In genomic region chr3:46893146-46893748, GRCh38 we compare ENCODE assay signal across 15 cellular contexts. TPM values are rescaled to one million over a fixed set of nuclear protein-coding genes. Genes with fewer than 3 reads are reported as not detected.
DNase-seq lines count a peak whose midpoint lies in the region; ATAC-seq and TF ChIP-seq lines count a peak whose summit lies in the region.
"Had no signal": no experiment of that assay in that cellular context is flagged by ENCODE, and none has a peak within 500 bp of the region (broad histone marks: within the 10 kb centered on the region; RNA-seq: fewer than 3 reads in every experiment).

No MANE protein-coding gene starts in this region.

- no peak overlapping the region for H2AFZ ChIP-seq in SK-N-SH (ENCODE audit: low read depth)

- H3K27me3 Mint-ChIP-seq in progenitor cell of endocrine pancreas = peaks cover 62% of the 10 kb centered on the region

- no peaks in the 10 kb centered on the region for H3K9me2 ChIP-seq in SK-N-SH

- H3K36me3 ChIP-seq in SK-N-SH (replicated peaks in 1 of 2; ENCODE audit: control insufficient read depth in 1 of 2, insufficient read depth in 2 of 2, low read length in 1 of 2) = no peaks in the 10 kb centered on the region
- no peaks in the 10 kb centered on the region for H3K36me3 ChIP-seq in mesendoderm (ENCODE audit: control insufficient read depth, insufficient read depth, low read length)
- H3K36me3 ChIP-seq in aorta (ENCODE audit: control insufficient read depth in 1 of 2, insufficient read depth in 2 of 2, low read length in 1 of 2) = no peaks in the 10 kb centered on the region
- H3K36me3 ChIP-seq: right lobe of liver, SJCRH30 had no signal

- H3K56ac ChIP-seq in mesendoderm (ENCODE audit: low read length) = peak overlapping the region; percentile 26

- peaks cover 0 to 20% of the 10 kb centered on the region in 2 experiments; a peak in 1 of 4 replicates for H3K4me1 ChIP-seq in SK-N-SH (ENCODE audit: control insufficient read depth in 1 of 2, insufficient read depth in 2 of 2, low read depth in 1 of 2, low read length in 1 of 2)
- H3K4me1 ChIP-seq in mesendoderm (ENCODE audit: control insufficient read depth, low read depth, low read length) = peaks cover 4% of the 10 kb centered on the region
- H3K4me1 ChIP-seq in aorta (ENCODE audit: control insufficient read depth in 1 of 2, insufficient read depth in 2 of 2, low read length in 2 of 2) = no peaks in the 10 kb centered on the region
- H3K4me1 ChIP-seq: foreskin keratinocyte, SJCRH30 had no signal

- H3K27ac Mint-ChIP-seq in progenitor cell of endocrine pancreas = no peak overlapping the region
- H3K27ac Mint-ChIP-seq: activated CD4-positive, alpha-beta memory T cell treated with anti-CD3 and anti-CD28 coated beads for 36 hours; activated T-helper 2 cell treated with anti-CD3 and anti-CD28 coated beads, Interferon-gamma antibody, Interleukin-2, Interleukin-4, amounts not matched to agents 10 μg/mL and 5 μg/mL and 100 μg/mL, durations not matched to agents 14 hours and 24 hours and 36 hours; effector memory CD8-positive, alpha-beta T cell had no signal

- H3K4me2 ChIP-seq in SK-N-SH = peak overlapping the region; percentile 67; the same call in 1 of the 2 replicates
- H3K4me2 ChIP-seq in mesendoderm (ENCODE audit: low read length) = peak overlapping the region; percentile 19

- H3K27ac ChIP-seq in SK-N-SH (ENCODE audit: low read depth in 2 of 2, low read length in 1 of 2) = no peak overlapping the region
- peak overlapping the region; percentile 44 for H3K27ac ChIP-seq in cingulate gyrus (ENCODE audit: low read depth, low read length)
- H3K27ac ChIP-seq in mesendoderm (ENCODE audit: low read depth, low read length) = no peak overlapping the region
- no peak overlapping the region for H3K27ac ChIP-seq in aorta (ENCODE audit: low read depth in 1 of 2, low read length in 2 of 2)
- H3K27ac ChIP-seq: foreskin keratinocyte, right lobe of liver, SJCRH30 had no signal

- H4K5ac ChIP-seq in mesendoderm (ENCODE audit: low read length) = no peak overlapping the region

- H2BK120ac ChIP-seq in mesendoderm (ENCODE audit: low read depth, low read length) = no peak overlapping the region

- TF ChIP-seq CTCF in SK-N-SH (IDR thresholded peaks at IDR 0.05) (no peak), progenitor cell of endocrine pancreas (IDR thresholded peaks at IDR 0.05; ENCODE audit: unreplicated experiment) (no peak)

- H3K9ac ChIP-seq in SK-N-SH (no peak overlapping the region), mesendoderm (ENCODE audit: low read length) (peak overlapping the region; percentile 21)

- H3K23ac ChIP-seq in mesendoderm (ENCODE audit: low read length) = no peak overlapping the region

- H3K4me3 ChIP-seq in SK-N-SH (ENCODE audit: low read depth in 2 of 2, low read length in 1 of 2) (no peak overlapping the region), mesendoderm (ENCODE audit: low read length) (no peak overlapping the region), aorta (ENCODE audit: low read length in 2 of 2) (no peak overlapping the region)

- POLR2A ChIA-PET in SK-N-SH (lab: Yijun Ruan, JAX) = no interaction called here

- H3K36me3 Mint-ChIP-seq in progenitor cell of endocrine pancreas (ENCODE audit: insufficient read depth) = no peaks in the 10 kb centered on the region
- H3K36me3 Mint-ChIP-seq: activated CD4-positive, alpha-beta memory T cell treated with anti-CD3 and anti-CD28 coated beads for 36 hours; naive thymus-derived CD4-positive, alpha-beta T cell had no signal

- H2BK15ac ChIP-seq in mesendoderm (replicated peaks; ENCODE audit: low read depth) = no peak overlapping the region

- no peaks in the 10 kb centered on the region for H3K9me3 Mint-ChIP-seq in progenitor cell of endocrine pancreas (ENCODE audit: low read depth)
- H3K9me3 Mint-ChIP-seq: activated CD4-positive, alpha-beta memory T cell treated with anti-CD3 and anti-CD28 coated beads for 36 hours; activated T-helper 2 cell treated with anti-CD3 and anti-CD28 coated beads, Interferon-gamma antibody, Interleukin-2, Interleukin-4, amounts not matched to agents 10 μg/mL and 5 μg/mL and 100 μg/mL, durations not matched to agents 14 hours and 24 hours and 36 hours; effector memory CD8-positive, alpha-beta T cell; naive thymus-derived CD4-positive, alpha-beta T cell had no signal

- peaks cover 5% of the 10 kb centered on the region for H3K4me1 Mint-ChIP-seq in progenitor cell of endocrine pancreas (ENCODE audit: low read depth)

- no peak overlapping the region for H3K4ac ChIP-seq in mesendoderm (ENCODE audit: low read depth, low read length)

- no peak for TF ChIP-seq RAD21 in SK-N-SH (IDR thresholded peaks at IDR 0.05; ENCODE audit: low read length)

- CTCF ChIA-PET in SK-N-SH (lab: Yijun Ruan, JAX) = interaction anchor here (1.4 to 31.0 kb wide), 9 partner anchors 9 to 191 kb away, joined by 4 to 480 read pairs (median 21); partner anchors contain the start of genes MYL3, PTH1R and TMIE

- no peaks in the 10 kb centered on the region for H4K20me1 ChIP-seq in SK-N-SH (ENCODE audit: insufficient read depth)

- no peak for ATAC-seq in SK-N-SH treated with all-trans-retinoic acid at 6 μM for 48 hours
- ATAC-seq in aorta (ENCODE audit: low FRiP score) = no peak
- ATAC-seq in GM18907 (IDR thresholded peaks at IDR 0.05; ENCODE audit: unreplicated experiment) = no peak
- no peak for ATAC-seq in HG02840 (IDR thresholded peaks at IDR 0.05; ENCODE audit: low FRiP score, unreplicated experiment)
- ATAC-seq: foreskin keratinocyte had no signal

- TF ChIP-seq EP300 in SK-N-SH (IDR thresholded peaks at IDR 0.05; ENCODE audit: borderline replicate concordance in 1 of 2, low read depth in 1 of 2, low read length in 1 of 2) = no peak

- no peak overlapping the region for H2BK5ac ChIP-seq in mesendoderm (ENCODE audit: low read length)

- WGBS in SK-N-SH (ENCODE audit: low lambda C conversion rate) = 80% methylated on average over 3 of the region's 6 CpGs
- no CpG with 5 or more reads among the region's 6 CpGs for WGBS in mesendoderm (ENCODE audit: extremely low coverage, insufficient coverage, low lambda C conversion rate)
- 58 to 62% methylated on average over 5 to 6 of the region's 6 CpGs for WGBS in aorta, 2 donors

- H3K4me3 Mint-ChIP-seq in progenitor cell of endocrine pancreas (ENCODE audit: low read depth) = no peak overlapping the region
- H3K4me3 Mint-ChIP-seq: activated CD4-positive, alpha-beta memory T cell treated with anti-CD3 and anti-CD28 coated beads for 36 hours had no signal

- no peaks in the 10 kb centered on the region for H3K9me3 ChIP-seq in SK-N-SH
- no peaks in the 10 kb centered on the region for H3K9me3 ChIP-seq in aorta (ENCODE audit: control insufficient read depth, low read length)
- H3K9me3 ChIP-seq: right lobe of liver, SJCRH30 had no signal

- peaks cover 3% of the 10 kb centered on the region for H3K79me1 ChIP-seq in mesendoderm (ENCODE audit: low read length)

- H3K79me2 ChIP-seq in SK-N-SH (ENCODE audit: insufficient read depth) = no peaks in the 10 kb centered on the region
- H3K79me2 ChIP-seq in mesendoderm (ENCODE audit: control insufficient read depth, insufficient read depth, low read length) = no peaks in the 10 kb centered on the region

- H3K27me3 ChIP-seq in SK-N-SH (ENCODE audit: insufficient read depth) = no peaks in the 10 kb centered on the region
- H3K27me3 ChIP-seq in mesendoderm (ENCODE audit: insufficient read depth, low read length, poor library complexity) = no peaks in the 10 kb centered on the region
- H3K27me3 ChIP-seq in aorta (ENCODE audit: control insufficient read depth in 1 of 2, insufficient read depth in 2 of 2, low read length in 1 of 2) = no peaks in the 10 kb centered on the region
- H3K27me3 ChIP-seq: right lobe of liver had no signal

- H3K18ac ChIP-seq in mesendoderm (ENCODE audit: low read length) = no peak overlapping the region

- no peak overlapping the region for H2AK5ac ChIP-seq in mesendoderm (ENCODE audit: low read length)

- H4K8ac ChIP-seq in mesendoderm (ENCODE audit: low read depth, low read length) = no peak overlapping the region

- peaks cover under 1% of the 10 kb centered on the region for H3F3A ChIP-seq in SK-N-SH (replicated peaks; ENCODE audit: insufficient read depth)

- intact Hi-C loops in aorta (cut with DNase I) = loop anchor here in 1 of 2 donors (2.0 kb wide), 1 partner anchor 26 kb away; no protein-coding TSS in a partner anchor

- no peak for DNase-seq in SK-N-SH
- DNase-seq in mesendoderm = no peak
- DNase-seq in aorta = peak; percentile 9 to 52
- DNase-seq in progenitor cell of endocrine pancreas (ENCODE audit: low spot score, unreplicated experiment) = no peak
- DNase-seq: activated CD4-positive, alpha-beta memory T cell treated with anti-CD3 and anti-CD28 coated beads for 36 hours; effector memory CD8-positive, alpha-beta T cell; foreskin keratinocyte; naive thymus-derived CD4-positive, alpha-beta T cell had no signal

TF ChIP-seq in SK-N-SH, 30 proteins besides CTCF, POLR2A, EP300 and RAD21 (continues in another document):
- TF ChIP-seq EZH2phosphoT487 (IDR thresholded peaks at IDR 0.05; ENCODE audit: borderline replicate concordance, low read depth) (no peak), POLR2AphosphoS5 (IDR thresholded peaks at IDR 0.05; ENCODE audit: low read depth, low read length) (no peak), GABPA (IDR thresholded peaks at IDR 0.05; ENCODE audit: low read depth) (no peak), RFX5 (IDR thresholded peaks at IDR 0.05; ENCODE audit: low read length) (no peak), MXI1 (IDR thresholded peaks at IDR 0.05; ENCODE audit: low read depth, low read length) (no peak)

RNA-seq across cellular contexts. Expression of gene PTH1R, which starts 15.7 kb away (rescaled TPM):
- 0.07 and 0.34 TPM in 2 replicates for polyA plus RNA-seq in SK-N-SH (2012; rRNA removed)
- 0.18 and 0.49 TPM in 2 replicates for polyA plus RNA-seq in SK-N-SH (2012; cell fraction: cytosol; rRNA removed)
- polyA plus RNA-seq in SK-N-SH (2012; cell fraction: nucleus; rRNA removed) = 0.61 TPM in 2 replicates
- polyA plus RNA-seq in mesendoderm (2013, experiment 1 of 2) = 4.0 TPM
- 4.5 TPM for polyA plus RNA-seq in mesendoderm (2013, experiment 2 of 2)
- total RNA-seq in aorta = 1 to 10 TPM; 6.6 to 6.7 TPM
- polyA plus RNA-seq in aorta = 10 to 100 TPM in 1 of 2 donors, 1 to 10 TPM in 1; 8.4 to 38.6 TPM
- total RNA-seq in progenitor cell of endocrine pancreas = 0.26 and 0.40 TPM in 2 replicates
- total RNA-seq: activated CD4-positive, alpha-beta memory T cell treated with anti-CD3 and anti-CD28 coated beads for 36 hours; activated T-helper 2 cell treated with anti-CD3 and anti-CD28 coated beads, Interferon-gamma antibody, Interleukin-2, Interleukin-4, amounts not matched to agents 10 μg/mL and 5 μg/mL and 100 μg/mL, durations not matched to agents 14 hours and 24 hours and 36 hours; foreskin keratinocyte; naive thymus-derived CD4-positive, alpha-beta T cell had no signal
- polyA plus RNA-seq: foreskin keratinocyte; naive thymus-derived CD4-positive, alpha-beta T cell had no signal

RNA-seq across cellular contexts. Expression of gene MYL3, which starts 30.0 kb away (rescaled TPM):
- polyA plus RNA-seq in SK-N-SH (2012; rRNA removed) = not detected in 2 replicates
- not detected in 2 replicates for polyA plus RNA-seq in SK-N-SH (2012; cell fraction: cytosol; rRNA removed)
- not detected in 2 replicates for polyA plus RNA-seq in SK-N-SH (2012; cell fraction: nucleus; rRNA removed)
- polyA plus RNA-seq in mesendoderm (2013, experiment 1 of 2) = 0.24 TPM
- polyA plus RNA-seq in mesendoderm (2013, experiment 2 of 2) = 0.11 TPM
- total RNA-seq in aorta = 1 to 10 TPM; 1.8 to 3.0 TPM
- polyA plus RNA-seq in aorta = 10 to 100 TPM in 1 of 2 donors, 1 to 10 TPM in 1; 2.6 to 14.3 TPM
- total RNA-seq in progenitor cell of endocrine pancreas = 0.33 TPM in 1 of 2 replicates, not detected in the other
- total RNA-seq: activated CD4-positive, alpha-beta memory T cell treated with anti-CD3 and anti-CD28 coated beads for 36 hours; activated T-helper 2 cell treated with anti-CD3 and anti-CD28 coated beads, Interferon-gamma antibody, Interleukin-2, Interleukin-4, amounts not matched to agents 10 μg/mL and 5 μg/mL and 100 μg/mL, durations not matched to agents 14 hours and 24 hours and 36 hours; foreskin keratinocyte; naive thymus-derived CD4-positive, alpha-beta T cell; SJCRH30 had no signal
- polyA plus RNA-seq: foreskin keratinocyte; naive thymus-derived CD4-positive, alpha-beta T cell had no signal

Comparison
In these comparisons a context has a peak if more than half of its experiments do, and no peak if none do; other contexts are left out.
1. DNase-seq: peak in aorta (2 of 2); none in SK-N-SH (single experiment), mesendoderm (single experiment) and progenitor cell of endocrine pancreas (single experiment).